9 cellular contexts compared by ENCODE assay signal in the genomic region with DNA sequence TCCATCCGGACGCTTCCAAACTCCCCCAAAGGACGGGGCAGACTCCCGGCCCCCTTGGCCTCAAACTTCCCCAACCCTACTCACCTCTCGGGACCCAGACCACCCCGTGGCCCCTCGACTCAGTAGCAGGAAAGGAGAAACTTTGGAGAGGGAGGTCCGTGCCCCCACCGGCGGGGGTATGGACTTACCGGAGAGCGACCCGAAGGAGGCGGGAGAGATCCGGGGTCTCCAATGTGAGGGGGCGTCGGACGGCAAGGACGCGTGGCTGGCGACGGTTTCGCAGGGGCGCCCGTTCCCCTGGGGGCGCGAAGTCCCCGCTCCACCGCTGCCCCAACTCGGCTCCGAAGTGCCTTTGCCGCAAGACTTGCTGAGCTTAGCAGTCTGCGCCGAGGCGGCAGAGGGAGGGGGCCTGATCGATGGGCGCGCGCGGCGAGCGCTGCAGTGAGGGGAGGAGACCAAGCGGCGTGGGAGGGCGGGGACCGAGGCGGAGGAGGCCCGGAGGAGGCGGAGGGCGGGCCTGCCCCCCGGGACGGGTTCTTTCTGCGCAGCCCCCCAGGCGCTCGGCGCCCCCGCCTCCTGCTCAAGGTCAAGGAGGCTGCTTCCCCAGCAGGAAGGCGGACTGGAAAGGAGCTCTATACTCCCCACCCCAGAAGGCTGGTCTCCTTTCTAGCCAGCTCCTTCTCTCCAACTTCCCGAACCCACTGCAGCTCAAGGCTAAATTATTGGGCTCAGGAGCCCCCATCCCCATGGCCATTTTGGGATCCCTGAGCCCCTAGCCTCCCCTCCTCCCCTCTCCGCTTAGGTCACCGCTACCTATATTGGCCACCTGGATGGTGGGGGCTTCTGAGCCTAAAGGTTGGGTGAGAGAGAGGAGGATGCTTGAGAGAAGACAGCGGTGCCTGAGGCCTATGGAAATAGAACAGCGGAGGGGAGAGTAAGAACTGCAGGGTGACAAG. TPM values are rescaled to one million over a fixed set of nuclear protein-coding genes. Genes with fewer than 3 reads are reported as not detected.
A peak's percentile ranks its signal among the peaks of the same experiment; 100 is the strongest.
DNase-seq lines count a peak whose midpoint lies in the region; ATAC-seq, FAIRE-seq and TF ChIP-seq lines count a peak whose summit lies in the region.
"Had no signal": no experiment of that assay in that cellular context is flagged by ENCODE, and none has a peak within 500 bp of the region (broad histone marks: within the 10 kb centered on the region; RNA-seq: fewer than 3 reads in every experiment).

Gene SYT2 (minus strand): TSS at position 385 of the 956 bp plus-strand sequence. CDS start 104,682 bp downstream, outside the sequence.

- peak; percentile 79 for FAIRE-seq in HTR-8/SVneo (lab: Jason Lieb, UNC)
- FAIRE-seq: GM18507 had no signal

- no peak within 1 kb of the TSS for H3K27ac ChIP-seq in smooth muscle cell (ENCODE audit: low read depth)

- H3K36me3 ChIP-seq in iPS-15b (ENCODE audit: control insufficient read depth, insufficient read depth, low read length) (no peaks in the 10 kb centered on the region), smooth muscle cell (ENCODE audit: low read depth) (no peaks in the 10 kb centered on the region)

- POLR2A ChIA-PET in AG04449 (lab: Yijun Ruan, JAX), result interaction anchor here (1.1 kb wide), 1 partner anchor 9 kb away, joined by 3 read pairs; no protein-coding TSS in a partner anchor

- H2AFZ ChIP-seq in smooth muscle cell (ENCODE audit: low read depth), result peak within 1 kb of the TSS; percentile 58

- H3K4me3 ChIP-seq in AG04449 (ENCODE audit: low read depth, low read length), result peak within 1 kb of the TSS; percentile 32
- H3K4me3 ChIP-seq in iPS-15b (ENCODE audit: low read depth, low read length), result peak within 1 kb of the TSS; percentile 86
- peak within 1 kb of the TSS; percentile 48 for H3K4me3 ChIP-seq in smooth muscle cell

- 5% methylated on average over 34 of the region's 63 CpGs for WGBS in smooth muscle cell (ENCODE audit: low lambda C conversion rate)

- H3K9me3 Mint-ChIP-seq in activated T-helper 17 cell treated with anti-CD3 and anti-CD28 coated beads, Interleukin-2, amount 50 U/mL, for 72 hours, result no peaks in the 10 kb centered on the region

- no peaks in the 10 kb centered on the region for H3K36me3 Mint-ChIP-seq in activated T-helper 17 cell treated with anti-CD3 and anti-CD28 coated beads, Interleukin-2, amount 50 U/mL, for 72 hours (ENCODE audit: low read depth)

- DNase-seq in AG04449 (ENCODE audit: low read depth, low spot score) (no peak), HTR-8/SVneo (ENCODE audit: insufficient read length, low spot score) (peak; percentile 48), smooth muscle cell (lab: John Stamatoyannopoulos, UW; ENCODE audit: unreplicated experiment) (no peak), SIG-M5 (lab: John Stamatoyannopoulos, UW) (no peak), kidney glomerular epithelial cell (lab: John Stamatoyannopoulos, UW) (no peak)

- H3K9me3 ChIP-seq in iPS-15b (ENCODE audit: control insufficient read depth, insufficient read depth, low read length), result no peaks in the 10 kb centered on the region
- no peaks in the 10 kb centered on the region for H3K9me3 ChIP-seq in smooth muscle cell (replicated peaks; ENCODE audit: low read depth)

- peak within 1 kb of the TSS; percentile 17 for H3K4me3 Mint-ChIP-seq in activated T-helper 17 cell treated with anti-CD3 and anti-CD28 coated beads, Interleukin-2, amount 50 U/mL, for 72 hours

- H3K79me2 ChIP-seq in smooth muscle cell (ENCODE audit: low read depth), result no peaks in the 10 kb centered on the region

- no peaks in the 10 kb centered on the region for H3F3A ChIP-seq in smooth muscle cell (ENCODE audit: low read depth)

- H3K4me2 ChIP-seq in smooth muscle cell, result peak within 1 kb of the TSS; percentile 90

- ATAC-seq in activated T-helper 17 cell treated with anti-CD3 and anti-CD28 coated beads, Interleukin-2, amount 50 U/mL, for 72 hours (replicated peaks), result no peak
- no peak for ATAC-seq in GM18870 (IDR thresholded peaks at IDR 0.05; ENCODE audit: unreplicated experiment)

- no peaks in the 10 kb centered on the region for H4K20me1 ChIP-seq in smooth muscle cell (ENCODE audit: low read depth)

- peaks cover 28% of the 10 kb centered on the region for H3K4me1 ChIP-seq in iPS-15b (ENCODE audit: control insufficient read depth, insufficient read depth, low read length)
- peaks cover 10% of the 10 kb centered on the region for H3K4me1 ChIP-seq in smooth muscle cell (ENCODE audit: low read depth)

- H3K9ac ChIP-seq in iPS-15b (ENCODE audit: low read depth, low read length) (peak within 1 kb of the TSS; percentile 28), smooth muscle cell (ENCODE audit: low read depth) (no peak within 1 kb of the TSS)

- H3K27ac Mint-ChIP-seq in activated T-helper 17 cell treated with anti-CD3 and anti-CD28 coated beads, Interleukin-2, amount 50 U/mL, for 72 hours, result no peak within 1 kb of the TSS

- TF ChIP-seq CTCF in AG04449 (IDR thresholded peaks at IDR 0.05; ENCODE audit: insufficient read depth, low read length, missing control alignments) (no peak), smooth muscle cell (IDR thresholded peaks at IDR 0.05; ENCODE audit: borderline replicate concordance, insufficient read depth, poor library complexity, severe bottlenecking) (no peak)

- CTCF ChIA-PET in AG04449 (lab: Yijun Ruan, JAX), result interaction anchor here (0.8 to 2.3 kb wide), 7 partner anchors 9 to 521 kb away, joined by 3 to 20 read pairs (median 4); no protein-coding TSS in a partner anchor

- peaks cover 39% of the 10 kb centered on the region for H3K27me3 ChIP-seq in iPS-15b (ENCODE audit: control insufficient read depth, insufficient read depth, low read length)
- peaks cover 83% of the 10 kb centered on the region for H3K27me3 ChIP-seq in smooth muscle cell (ENCODE audit: low read depth)

- peaks cover 54% of the 10 kb centered on the region for H3K27me3 Mint-ChIP-seq in activated T-helper 17 cell treated with anti-CD3 and anti-CD28 coated beads, Interleukin-2, amount 50 U/mL, for 72 hours

- H3K4me1 Mint-ChIP-seq in activated T-helper 17 cell treated with anti-CD3 and anti-CD28 coated beads, Interleukin-2, amount 50 U/mL, for 72 hours, result no peaks in the 10 kb centered on the region

RNA-seq across cellular contexts. Expression of gene SYT2, which starts in this region (rescaled TPM):
- under 1 TPM in 1 of 2 donors, not detected in 1; 0.05 TPM for total RNA-seq in activated T-helper 17 cell treated with anti-CD3 and anti-CD28 coated beads, Interleukin-2, amount 50 U/mL, for 72 hours
- not detected in 2 replicates for total RNA-seq in smooth muscle cell
- 0.31 TPM in 1 of 2 replicates, not detected in the other for polyA plus RNA-seq in smooth muscle cell

Comparison
In these comparisons a context has a peak if more than half of its experiments do, and no peak if none do; other contexts are left out.
1. H3K4me3 ChIP-seq: peak in every context shown above with its lines; median percentile 86 in iPS-15b; 48 in smooth muscle cell; 32 in AG04449.